In genomic region chr3:11826628-11827265, GRCh38 we compare ENCODE assay signal across 19 cellular contexts. TPM values are rescaled to one million over a fixed set of nuclear protein-coding genes. Genes with fewer than 3 reads are reported as not detected.
DNase-seq lines count a peak whose midpoint lies in the region; ATAC-seq, FAIRE-seq and TF ChIP-seq lines count a peak whose summit lies in the region.
"Had no signal": no experiment of that assay in that cellular context is flagged by ENCODE, and none has a peak within 500 bp of the region (broad histone marks: within the 10 kb centered on the region; RNA-seq: fewer than 3 reads in every experiment).

No MANE protein-coding gene starts in this region.

- no TSS peak for BruUV-seq in K562 (replicated peaks; lab: Mats Ljungman, UMichigan)

- no peak overlapping the region for H3K27ac ChIP-seq in K562 (ENCODE audit: extremely low read depth, low read depth, low read length)
- no peak overlapping the region for H3K27ac ChIP-seq in heart right ventricle
- H3K27ac ChIP-seq: C4-2B, coronary artery, upper lobe of left lung, VCaP had no signal

- H3K4me2 ChIP-seq in K562 (ENCODE audit: insufficient read depth, low read length): no peak overlapping the region

- FAIRE-seq in GM12891 (lab: Jason Lieb, UNC) (no peak), K562 (lab: Jason Lieb, UNC) (no peak)

- intact Hi-C loops in K562 (cut with micrococcal nuclease) (no loop called here), heart right ventricle (cut with DNase I) (no loop called here)

- no peaks in the 10 kb centered on the region for H4K20me1 ChIP-seq in K562 (replicated peaks; ENCODE audit: control insufficient read depth, insufficient read depth, low read length)

- in situ Hi-C loops in Caki2 (cut with HindIII; ENCODE audit: low pct_unique_long_range_greater_than_20kb, low sequenced_read_pairs) (no loop called here), K562 (cut with MboI) (no loop called here)

- TF ChIP-seq POLR2A in GM12891 (IDR thresholded peaks at IDR 0.05; ENCODE audit: low read depth, low read length) (no peak), K562 (conservative IDR thresholded peaks at IDR 0.05) (no peak)

- CTCF ChIA-PET in K562 (lab: Yijun Ruan, JAX; ENCODE audit: low intra/inter-chr PET ratio): no interaction called here

- TF ChIP-seq CTCF in K562 (IDR thresholded peaks at IDR 0.05 in 2 of 3, conservative IDR thresholded peaks at IDR 0.05 in 1 of 3; ENCODE audit: insufficient read depth in 2 of 3, low read depth in 1 of 3, low read length in 3 of 3): no peak
- no peak for TF ChIP-seq CTCF in heart right ventricle (IDR thresholded peaks at IDR 0.05)

- POLR2A ChIA-PET in K562 (lab: Yijun Ruan, JAX): interaction anchor here (1.4 to 2.6 kb wide), 3 partner anchors 10 to 43 kb away, joined by 3 to 11 read pairs (median 4); no protein-coding TSS in a partner anchor

- no peak overlapping the region for H2AFZ ChIP-seq in K562 (ENCODE audit: low read depth, low read length)

- H3K27me3 ChIP-seq in K562 (ENCODE audit: control insufficient read depth in 2 of 2, insufficient read depth in 2 of 2, low read length in 2 of 2) (no peaks in the 10 kb centered on the region), heart right ventricle (no peaks in the 10 kb centered on the region)
- H3K27me3 ChIP-seq: upper lobe of left lung had no signal

- no peak for TF ChIP-seq RAD21 in K562 (CRISPR knock-in tag; conservative IDR thresholded peaks at IDR 0.05 in 1 of 2, IDR thresholded peaks at IDR 0.05 in 1 of 2)

- H3K4me3 ChIP-seq in K562 (no peak overlapping the region), heart right ventricle (no peak overlapping the region)
- H3K4me3 ChIP-seq: coronary artery, upper lobe of left lung had no signal

- WGBS in K562 (ENCODE audit: insufficient coverage, low coverage, missing lambda C conversion rate): 82% methylated on average over 1 of the region's 1 CpG
- 81 to 94% methylated on average over 1 of the region's 1 CpG for WGBS in heart right ventricle, 2 donors

- H3K4me1 ChIP-seq in K562 (replicated peaks in 1 of 2; ENCODE audit: control insufficient read depth in 2 of 2, insufficient read depth in 2 of 2, low read length in 2 of 2): no peaks in the 10 kb centered on the region
- no peaks in the 10 kb centered on the region for H3K4me1 ChIP-seq in heart right ventricle
- H3K4me1 ChIP-seq: upper lobe of left lung had no signal

- H3K9ac ChIP-seq in K562 (ENCODE audit: insufficient read depth in 1 of 2, low read depth in 2 of 2, low read length in 2 of 2): no peak overlapping the region

- DNase-seq in Caki2 (ENCODE audit: low read depth): peak; percentile 21
- no peak for DNase-seq in GM12891 (ENCODE audit: insufficient read length, low spot score)
- DNase-seq in K562 (ENCODE audit: extremely low read depth in 1 of 4, low spot score in 3 of 4): no peak
- peak; percentile 76 for DNase-seq in kidney glomerular epithelial cell (lab: John Stamatoyannopoulos, UW)
- DNase-seq in medulla oblongata (ENCODE audit: extremely low spot score): no peak
- no peak for DNase-seq in heart right ventricle
- DNase-seq: activated gamma-delta T cell treated with Interleukin-2 at 50 U/mL for 16 hours, aorta, glutamatergic neuron, NCI-H187 treated with DMSO at 0.1 percent for 48 hours, NCI-H510A, nephron progenitor cell, T-cell had no signal

- no peaks in the 10 kb centered on the region for H3K79me2 ChIP-seq in K562 (ENCODE audit: control insufficient read depth, insufficient read depth, low read length)

- TF ChIP-seq EP300 in K562 (IDR thresholded peaks at IDR 0.05; ENCODE audit: low read length): no peak

- H3K9me3 ChIP-seq in K562 (replicated peaks; ENCODE audit: control insufficient read depth, insufficient read depth, low read depth, low read length) (no peaks in the 10 kb centered on the region), heart right ventricle (no peaks in the 10 kb centered on the region)
- H3K9me3 ChIP-seq: upper lobe of left lung had no signal

- no peaks in the 10 kb centered on the region for H3K9me1 ChIP-seq in K562 (ENCODE audit: control insufficient read depth, insufficient read depth, low read length)

- ATAC-seq in K562 (no peak), heart right ventricle (no peak), GM21786 (IDR thresholded peaks at IDR 0.05; ENCODE audit: unreplicated experiment) (no peak), GM18498 (IDR thresholded peaks at IDR 0.05; ENCODE audit: unreplicated experiment) (no peak)
- ATAC-seq: T-cell had no signal

- peaks cover 80% of the 10 kb centered on the region for H3K36me3 ChIP-seq in K562 (ENCODE audit: control insufficient read depth, insufficient read depth, low read length)
- H3K36me3 ChIP-seq in heart right ventricle: peaks cover 0 to 100% (median 44%) of the 10 kb centered on the region in 9 donors

TF ChIP-seq in GM12891, 5 proteins besides CTCF, POLR2A, EP300 and RAD21:
- peak; percentile 30; the same call in 1 of the 2 replicates for TF ChIP-seq SPI1 (IDR thresholded peaks at IDR 0.05; ENCODE audit: low read depth, low read length)
- no peak for TF ChIP-seq TAF1 (IDR thresholded peaks at IDR 0.05; ENCODE audit: low read depth, low read length)
- TF ChIP-seq POU2F2 (IDR thresholded peaks at IDR 0.05; ENCODE audit: low read depth, low read length): no peak

TF ChIP-seq in K562, 482 proteins besides CTCF, POLR2A, EP300 and RAD21:
- peak; percentile 88 for TF ChIP-seq RBM25 (IDR thresholded peaks at IDR 0.05; ENCODE audit: low read depth, low read length, severe bottlenecking)
- 0 out of 4 replicates have a peak, but pooled peaks of 1 of the 2 experiments have one; percentile 35 for TF ChIP-seq KDM1A (IDR thresholded peaks at IDR 0.05)
- TF ChIP-seq CBX2 (IDR thresholded peaks at IDR 0.05; ENCODE audit: insufficient read depth, low read length, poor library complexity, severe bottlenecking): no peak
- TF ChIP-seq BCOR (IDR thresholded peaks at IDR 0.05): peak; percentile 85; the same call in 1 of the 2 replicates
- peak; percentile 79 for TF ChIP-seq ADNP (tag; IDR thresholded peaks at IDR 0.05)
- no peak for TF ChIP-seq CCNT2 (IDR thresholded peaks at IDR 0.05; ENCODE audit: borderline replicate concordance, extremely low read depth, insufficient read length, low read depth, low read length)
- peak; percentile 59; the same call in 1 of the 2 replicates for TF ChIP-seq SMARCA5 (IDR thresholded peaks at IDR 0.05)
- TF ChIP-seq ESRRA (IDR thresholded peaks at IDR 0.05; ENCODE audit: borderline replicate concordance, low read depth): 0 out of 2 replicates have a peak, but pooled peaks have one; percentile 15

RNA-seq across cellular contexts. Expression of gene TAMM41, which starts 19.9 kb away (rescaled TPM):
- 3.6 TPM in 1 of 2 replicates, not detected in the other for total RNA-seq in Caki2 (2014; rRNA removed; shearing (Covaris generic); ENCODE audit: low replicate concordance)
- 12.5 TPM for polyA plus RNA-seq in GM12891 (2012; ENCODE audit: low read depth, missing spikeins)
- 93.1 and 115 TPM in 2 replicates for total RNA-seq in K562 (2011; cell fraction: chromatin; rRNA removed; ENCODE audit: low replicate concordance)
- total RNA-seq in K562 (2011; cell fraction: nucleolus; rRNA removed): 55.0 and 57.7 TPM in 2 replicates
- 70.5 and 103 TPM in 2 replicates for total RNA-seq in K562 (2011; cell fraction: nucleoplasm; rRNA removed)
- 8.6 and 12.0 TPM in 2 replicates for total RNA-seq in K562 (2014; rRNA removed)
- total RNA-seq in K562 (2014; rRNA removed; fragmentation: Illumina TruSeq; extraction: Trizol): 18.2 and 20.3 TPM in 2 replicates
- total RNA-seq in K562 (2015; rRNA removed; fragmentation: Illumina TruSeq; extraction: Trizol): 21.2 and 25.0 TPM in 2 replicates
- total RNA-seq in K562 (2021): 32.2 and 34.7 TPM in 2 replicates
- 23.9 and 30.1 TPM in 2 replicates for polyA plus RNA-seq in K562 (2011; rRNA removed)
- 32.0 and 57.1 TPM in 2 replicates for polyA plus RNA-seq in K562 (2011; cell fraction: cytosol; rRNA removed)
- 43.7 and 90.2 TPM in 2 replicates for polyA plus RNA-seq in K562 (2011; cell fraction: nucleus; rRNA removed)
- polyA plus RNA-seq in K562 (2012): 23.4 and 26.3 TPM in 2 replicates
- 31.3 and 32.4 TPM in 2 replicates for polyA plus RNA-seq in K562 (2014; fragmentation: Illumina TruSeq; extraction: Trizol)
- polyA plus RNA-seq in K562 (2014; fragmentation: Nextera tagmentation; extraction: Ambion mirVana): 10 to 100 TPM; 69.0 to 74.6 TPM
- polyA plus RNA-seq in K562 (2014; rRNA removed): 29.3 and 34.2 TPM in 2 replicates
- polyA minus RNA-seq in K562 (2011; rRNA and poly(A)+ RNA removed): 35.2 and 39.5 TPM in 2 replicates
- 22.0 and 27.3 TPM in 2 replicates for polyA minus RNA-seq in K562 (2011; cell fraction: cytosol; rRNA and poly(A)+ RNA removed)
- 43.6 and 57.0 TPM in 2 replicates for polyA minus RNA-seq in K562 (2011; cell fraction: nucleus; rRNA and poly(A)+ RNA removed)
- total RNA-seq in heart right ventricle: 10 to 100 TPM in 5 of 10 donors, 1 to 10 TPM in 5; 8.1 to 12.2 (median 10.2) TPM
- polyA plus RNA-seq in heart right ventricle: 10 to 100 TPM in 1 of 2 donors, 1 to 10 TPM in 1; 9.3 to 13.0 TPM

Comparison
In these comparisons a context has a peak if more than half of its experiments do, and no peak if none do; other contexts are left out.
1. DNase-seq: peak in Caki2 (single experiment) and kidney glomerular epithelial cell (single experiment); none in GM12891 (single experiment), K562 (0 of 4), medulla oblongata (single experiment) and heart right ventricle (0 of 2).